ENCODE assay signal across 1 cellular context in genomic region chr12:3672113-3672509, GRCh38.
TF ChIP-seq lines count a peak whose summit lies in the region.

No MANE protein-coding gene starts in this region.

TF ChIP-seq in HepG2, 621 proteins besides CTCF, POLR2A, EP300 and RAD21 (continued from another document):
- TF ChIP-seq TFAP4 (IDR thresholded peaks at IDR 0.05; ENCODE audit: borderline replicate concordance, low read depth) (no peak), NR0B2 (CRISPR knock-in tag; IDR thresholded peaks at IDR 0.05) (no peak), KLF16 (CRISPR knock-in tag; IDR thresholded peaks at IDR 0.05) (no peak), ZFP36L2 (CRISPR knock-in tag; IDR thresholded peaks at IDR 0.05) (no peak), MEIS2 (CRISPR knock-in tag; IDR thresholded peaks at IDR 0.05) (no peak), BHLHE40 (IDR thresholded peaks at IDR 0.05; ENCODE audit: low read length) (no peak), CEBPZ (IDR thresholded peaks at IDR 0.05; ENCODE audit: low read length) (no peak), CENPBD1 (CRISPR knock-in tag; IDR thresholded peaks at IDR 0.05; ENCODE audit: borderline replicate concordance, low read depth) (no peak), RFX1 (IDR thresholded peaks at IDR 0.05) (no peak), FOSL2 (CRISPR knock-in tag; IDR thresholded peaks at IDR 0.05) (no peak), ZSCAN31 (CRISPR knock-in tag; IDR thresholded peaks at IDR 0.05; ENCODE audit: low read depth) (no peak), ZBTB34 (CRISPR knock-in tag; IDR thresholded peaks at IDR 0.05) (no peak)
TF ChIP-seq in HepG2: peak in this region for 0.
